8 cellular contexts compared by ENCODE assay signal in the genomic region with DNA sequence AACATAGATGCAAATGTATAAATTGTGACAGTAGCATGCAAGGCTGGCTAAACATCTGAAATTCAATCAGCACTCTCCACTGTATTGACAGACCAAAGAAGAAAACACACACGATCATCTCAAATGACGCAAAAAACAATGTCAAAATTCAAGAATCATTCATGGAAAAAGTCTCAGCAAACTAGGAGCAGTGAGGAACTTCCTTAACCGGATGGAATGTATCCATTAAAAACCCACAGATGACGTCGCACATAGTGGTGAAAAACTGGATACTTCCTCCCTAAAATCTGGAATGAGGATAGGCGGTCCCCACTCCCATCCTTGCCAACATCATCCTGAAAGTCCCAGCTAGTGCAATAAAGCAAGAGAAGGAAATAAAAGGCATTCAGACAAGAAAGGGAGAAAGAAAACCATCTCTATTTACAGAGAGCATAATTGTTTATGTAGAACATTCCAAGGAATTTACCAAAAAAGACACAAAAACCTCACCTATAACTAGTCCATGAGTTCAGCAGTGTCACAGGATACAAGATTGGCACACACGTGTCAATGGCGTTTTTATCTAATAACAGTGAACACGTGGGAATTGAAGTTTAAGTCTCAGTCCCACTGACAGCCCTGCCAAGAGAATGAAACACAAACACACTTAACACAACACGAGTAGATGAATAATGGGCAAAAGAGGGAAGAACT.
"Had no signal": no experiment of that assay in that cellular context is flagged by ENCODE, and none has a peak within 500 bp of the region (broad histone marks: within the 10 kb centered on the region; RNA-seq: fewer than 3 reads in every experiment).

No MANE protein-coding gene starts in this region.

- H3K36me3 ChIP-seq: HAP-1 had no signal

- H3K9ac ChIP-seq: GM23248 had no signal

- DNase-seq: GM23248, GOT3, H7, HFFc6, IMR-90, KBM-7 had no signal

- H3K4me3 ChIP-seq: GM23248, HAP-1 had no signal

- H3K4me1 ChIP-seq: HAP-1 had no signal

- H2AFZ ChIP-seq: GM23248 had no signal

- H3K27ac Mint-ChIP-seq: HFFc6 had no signal

- ATAC-seq: HCT116 had no signal

- H3K27ac ChIP-seq: GM23248 had no signal

- H3K9me3 Mint-ChIP-seq: HFFc6 had no signal

- H3K9me3 ChIP-seq: HAP-1 had no signal

- H3K4me3 Mint-ChIP-seq: HFFc6 had no signal
